8 cellular contexts compared by ENCODE assay signal in the genomic region with DNA sequence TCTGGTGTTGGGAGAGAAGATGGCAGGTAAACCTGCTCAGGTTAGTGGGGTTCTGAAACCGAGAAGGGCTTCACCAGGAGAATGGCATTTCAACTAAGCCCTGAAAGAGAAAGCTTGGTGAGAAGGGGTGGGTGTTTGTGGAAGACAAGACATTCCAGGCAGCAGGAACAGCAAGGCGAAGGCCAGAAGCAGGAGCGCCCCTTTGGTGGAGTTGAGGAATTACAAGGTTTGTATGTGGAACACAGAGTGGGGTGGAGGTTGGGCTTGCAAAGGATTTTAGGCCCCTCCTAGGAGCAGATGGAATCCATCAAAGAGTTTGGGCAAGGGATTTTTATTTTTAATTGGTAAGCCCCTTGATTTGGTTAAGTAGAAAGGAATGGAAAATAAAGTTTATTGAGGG. TPM values are rescaled to one million over a fixed set of nuclear protein-coding genes. Genes with fewer than 3 reads are reported as not detected.
A peak's percentile ranks its signal among the peaks of the same experiment; 100 is the strongest.
DNase-seq lines count a peak whose midpoint lies in the region; ATAC-seq, FAIRE-seq and TF ChIP-seq lines count a peak whose summit lies in the region.

No MANE protein-coding gene starts in this region.

- no peaks in the 10 kb centered on the region for H3K9me3 Mint-ChIP-seq in activated T-helper 17 cell treated with anti-CD3 and anti-CD28 coated beads, Interleukin-2, amount 50 U/mL, for 72 hours
- H3K9me3 Mint-ChIP-seq in memory B cell: no peaks in the 10 kb centered on the region

- peaks cover 16% of the 10 kb centered on the region for H3K4me1 Mint-ChIP-seq in activated T-helper 17 cell treated with anti-CD3 and anti-CD28 coated beads, Interleukin-2, amount 50 U/mL, for 72 hours
- H3K4me1 Mint-ChIP-seq in memory B cell: peaks cover 29% of the 10 kb centered on the region

- no peak for FAIRE-seq in D721Med (lab: Jason Lieb, UNC)

- DNase-seq in D721Med (ENCODE audit: insufficient read length, low spot score) (no peak), HuH-7 (ENCODE audit: low spot score) (peak; percentile 58), memory B cell (ENCODE audit: low spot score in 2 of 2) (no peak), NCI-H128 (lab: John Stamatoyannopoulos, UW; ENCODE audit: unreplicated experiment) (no peak)
- no peak for DNase-seq in stimulated activated CD4-positive, alpha-beta T cell treated with anti-CD3 and anti-CD28 coated beads, Interleukin-12 subunit alpha, Interleukin-12 subunit beta, amount 100 ng/mL, for 4 hours

- peak; percentile 46 for TF ChIP-seq CTCF in D721Med (IDR thresholded peaks at IDR 0.05; ENCODE audit: insufficient read depth, missing control alignments)

- no peak overlapping the region for H3K4me3 Mint-ChIP-seq in activated T-helper 17 cell treated with anti-CD3 and anti-CD28 coated beads, Interleukin-2, amount 50 U/mL, for 72 hours
- peak overlapping the region; percentile 40 for H3K4me3 Mint-ChIP-seq in memory B cell

- H3K36me3 Mint-ChIP-seq in activated T-helper 17 cell treated with anti-CD3 and anti-CD28 coated beads, Interleukin-2, amount 50 U/mL, for 72 hours (ENCODE audit: low read depth): no peaks in the 10 kb centered on the region
- H3K36me3 Mint-ChIP-seq in memory B cell: no peaks in the 10 kb centered on the region

- no peaks in the 10 kb centered on the region for H3K27me3 Mint-ChIP-seq in activated T-helper 17 cell treated with anti-CD3 and anti-CD28 coated beads, Interleukin-2, amount 50 U/mL, for 72 hours
- H3K27me3 Mint-ChIP-seq in memory B cell: no peaks in the 10 kb centered on the region

- no peak for ATAC-seq in activated T-helper 17 cell treated with anti-CD3 and anti-CD28 coated beads, Interleukin-2, amount 50 U/mL, for 72 hours (replicated peaks)
- ATAC-seq in memory B cell (ENCODE audit: low read depth) (no peak), HG02759 (IDR thresholded peaks at IDR 0.05; ENCODE audit: unreplicated experiment) (no peak), HG02798 (IDR thresholded peaks at IDR 0.05; ENCODE audit: poor library complexity, unreplicated experiment) (no peak)

- peak overlapping the region; percentile 35 for H3K27ac Mint-ChIP-seq in activated T-helper 17 cell treated with anti-CD3 and anti-CD28 coated beads, Interleukin-2, amount 50 U/mL, for 72 hours
- H3K27ac Mint-ChIP-seq in memory B cell: peak overlapping the region; percentile 64

RNA-seq across cellular contexts. Expression of a gene that starts 24.8 kb away (rescaled TPM):
- total RNA-seq in activated T-helper 17 cell treated with anti-CD3 and anti-CD28 coated beads, Interleukin-2, amount 50 U/mL, for 72 hours: 10 to 100 TPM; 30.1 to 48.5 TPM

RNA-seq across cellular contexts. Expression of a gene that starts 26.9 kb away (rescaled TPM):
- 1,000 to 10,000 TPM; 1,075 to 1,450 TPM for total RNA-seq in activated T-helper 17 cell treated with anti-CD3 and anti-CD28 coated beads, Interleukin-2, amount 50 U/mL, for 72 hours

RNA-seq across cellular contexts. Expression of a gene that starts 59.7 kb away (rescaled TPM):
- total RNA-seq in activated T-helper 17 cell treated with anti-CD3 and anti-CD28 coated beads, Interleukin-2, amount 50 U/mL, for 72 hours: 10 to 100 TPM; 60.7 to 93.9 TPM
